In genomic region chr13:94227255-94227879, GRCh38 we compare ENCODE assay signal across 7 cellular contexts.
"Had no signal": no experiment of that assay in that cellular context is flagged by ENCODE, and none has a peak within 500 bp of the region (broad histone marks: within the 10 kb centered on the region; RNA-seq: fewer than 3 reads in every experiment).

No MANE protein-coding gene starts in this region.

- H3K27ac ChIP-seq: HL-60 had no signal

- ATAC-seq: GM23338, K562 had no signal

- H3K9me3 Mint-ChIP-seq: GM23338, H9 had no signal

- H3K4me3 Mint-ChIP-seq: GM23338, H9 had no signal

- H3K27ac Mint-ChIP-seq: GM23338, H9 had no signal

- H3K4me3 ChIP-seq: GM23338, K562 had no signal

- H3K4me1 Mint-ChIP-seq: GM23338, H9 had no signal

- DNase-seq: H9, HCEC 1CT, IMR-90, KG1 had no signal
